Comparison of ENCODE assay signal across 8 cellular contexts in the genomic region with DNA sequence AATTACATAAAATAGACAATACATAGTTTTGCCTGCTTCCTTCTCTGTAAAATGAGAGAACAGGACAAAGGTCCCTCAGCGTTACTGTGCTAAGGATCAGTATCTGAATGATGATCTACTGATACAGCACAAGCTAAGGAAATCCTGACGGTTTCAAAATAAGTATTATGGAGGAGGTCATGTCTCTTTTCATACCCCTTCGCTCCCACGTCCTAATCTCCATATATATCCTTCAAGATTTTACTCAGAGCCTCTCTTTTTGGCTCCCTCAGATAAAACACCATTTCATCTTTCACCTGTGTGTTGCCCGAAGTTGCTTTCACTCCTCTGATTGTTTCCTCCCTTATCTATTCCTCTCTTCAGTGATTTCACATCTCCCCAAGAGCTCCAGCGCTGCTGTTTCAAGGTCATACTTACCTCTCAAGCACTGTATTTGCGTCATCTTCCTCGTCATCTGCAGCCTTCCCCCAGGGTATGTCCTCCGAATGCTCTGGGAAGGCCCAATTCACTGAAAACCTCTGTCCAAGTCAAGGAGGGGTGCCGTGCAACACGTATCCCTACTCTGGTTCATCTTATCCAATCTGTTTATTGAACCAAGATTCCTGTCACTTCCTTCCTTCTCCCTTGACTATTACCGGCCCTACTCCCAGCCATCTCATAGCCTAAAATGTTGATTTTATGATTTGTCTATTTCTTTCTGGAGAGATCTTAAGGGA. TPM values are rescaled to one million over a fixed set of nuclear protein-coding genes. Genes with fewer than 3 reads are reported as not detected.
A peak's percentile ranks its signal among the peaks of the same experiment; 100 is the strongest.
DNase-seq lines count a peak whose midpoint lies in the region; ATAC-seq, FAIRE-seq and TF ChIP-seq lines count a peak whose summit lies in the region.

No MANE protein-coding gene starts in this region.

- H3K36me3 Mint-ChIP-seq in Caco-2 (ENCODE audit: insufficient read depth, unreplicated experiment), result peaks cover 64% of the 10 kb centered on the region

- H3K27me3 ChIP-seq in Caco-2 (replicated peaks; ENCODE audit: control insufficient read depth, insufficient read depth, low read length) (no peaks in the 10 kb centered on the region), Panc1 (ENCODE audit: control insufficient read depth, insufficient read depth, low read length) (no peaks in the 10 kb centered on the region), H1 (replicated peaks in 1 of 4; ENCODE audit: control insufficient read depth in 3 of 4, extremely low read depth in 1 of 4, insufficient read depth in 3 of 4, low read length in 3 of 4) (no peaks in the 10 kb centered on the region), pancreas (no peaks in the 10 kb centered on the region)

- TF ChIP-seq CTCF in Caco-2 (IDR thresholded peaks at IDR 0.05; ENCODE audit: insufficient read depth in 1 of 2, low read depth in 1 of 2, low read length in 1 of 2, severe bottlenecking in 1 of 2, unreplicated experiment in 1 of 2), result no peak
- TF ChIP-seq CTCF in Panc1 (IDR thresholded peaks at IDR 0.05), result no peak
- TF ChIP-seq CTCF in H1 (IDR thresholded peaks at IDR 0.05; ENCODE audit: control extremely low read depth in 1 of 3, insufficient read depth in 1 of 3, low read depth in 1 of 3, low read length in 3 of 3), result no peak
- no peak for TF ChIP-seq CTCF in pancreas (IDR thresholded peaks at IDR 0.05)

- H4K8ac ChIP-seq in H1 (ENCODE audit: extremely low read depth, insufficient read depth, low read length), result no peak overlapping the region

- H3K4me3 ChIP-seq in Caco-2 (ENCODE audit: low read depth, low read length) (no peak overlapping the region), Panc1 (ENCODE audit: low read depth in 2 of 2, low read length in 2 of 2) (peak overlapping the region in 1 of 2 experiments; percentile 76; a peak in 1 of 4 replicates), H1 (ENCODE audit: extremely low read depth in 1 of 4, insufficient read depth in 2 of 4, low read depth in 3 of 4, low read length in 4 of 4) (peak overlapping the region in 1 of 4 experiments; percentile 84; a peak in 1 of 8 replicates), pancreas (peak overlapping the region in 1 of 4 donors; percentile 82)

- H3K56ac ChIP-seq in H1 (replicated peaks; ENCODE audit: insufficient read length, low read depth, low read length), result no peak overlapping the region

- peak overlapping the region; percentile 82; the same call in 1 of the 2 replicates for H2BK5ac ChIP-seq in H1 (ENCODE audit: low read depth, low read length)

- peaks cover 4% of the 10 kb centered on the region for H3K79me1 ChIP-seq in H1 (ENCODE audit: low read depth, low read length)

- H3K4me3 Mint-ChIP-seq in Caco-2 (ENCODE audit: unreplicated experiment), result peak overlapping the region; percentile 94

- peak overlapping the region; percentile 85 for H3K27ac Mint-ChIP-seq in Caco-2 (ENCODE audit: unreplicated experiment)

- TF ChIP-seq EP300 in H1 (IDR thresholded peaks at IDR 0.05; ENCODE audit: borderline replicate concordance in 1 of 2, low read depth in 2 of 2, low read length in 2 of 2), result no peak

- H3K18ac ChIP-seq in H1 (ENCODE audit: extremely low read depth, low read length), result no peak overlapping the region

- WGBS in H1 (ENCODE audit: extremely low coverage in 1 of 2, insufficient coverage in 1 of 2, insufficient read length in 1 of 2, insufficient replicate concordance in 2 of 2, low coverage in 1 of 2, low lambda C conversion rate in 2 of 2, missing lambda C conversion rate in 1 of 2), 2 experiments, result 89% methylated on average over 12 of the region's 12 CpGs; no CpG with 5 or more reads in 1 of the 2 experiments
- 27 to 29% methylated on average over 12 of the region's 12 CpGs for WGBS in pancreas, 2 donors

- DNase-seq in Caco-2 (no peak), Panc1 (ENCODE audit: low read depth, low spot score) (no peak), H1 (ENCODE audit: low read depth in 1 of 2, low spot score in 2 of 2) (no peak), pancreas (peak in 3 of 6 donors; percentile 16 to 37 (median 34)), NCI-H2227 (lab: John Stamatoyannopoulos, UW; ENCODE audit: unreplicated experiment) (no peak), NOMO-1 (lab: John Stamatoyannopoulos, UW; ENCODE audit: unreplicated experiment in 2 of 2) (no peak), SKM-1 treated with dmso at 0.1 percent for 144 hours (lab: John Stamatoyannopoulos, UW; ENCODE audit: unreplicated experiment) (no peak), NCI-H526 (lab: John Stamatoyannopoulos, UW) (no peak)

- TF ChIP-seq RAD21 in H1 (IDR thresholded peaks at IDR 0.05 in 1 of 2, conservative IDR thresholded peaks at IDR 0.05 in 1 of 2; ENCODE audit: low read depth in 2 of 2, low read length in 2 of 2), result no peak

- H3K14ac ChIP-seq in H1 (ENCODE audit: insufficient read length), result no peak overlapping the region

- peaks cover 0 to 7% of the 10 kb centered on the region in 2 experiments for H4K20me1 ChIP-seq in H1 (replicated peaks in 1 of 2; ENCODE audit: control insufficient read depth in 1 of 2, insufficient read depth in 2 of 2, low read length in 2 of 2)

- no TSS peak for BruUV-seq in Caco-2 (replicated peaks; lab: Mats Ljungman, UMichigan)
- BruUV-seq in Panc1 (replicated peaks; lab: Mats Ljungman, UMichigan), result no TSS peak

- in situ Hi-C loops in Panc1 (cut with HindIII; ENCODE audit: low pct_unique_long_range_greater_than_20kb, low sequenced_read_pairs), result no loop called here

- H2BK20ac ChIP-seq in H1 (ENCODE audit: low read length), result no peak overlapping the region

- no peak overlapping the region for H2BK120ac ChIP-seq in H1 (replicated peaks; ENCODE audit: low read depth, low read length)

- H3K4me1 ChIP-seq in Caco-2, result peaks cover 23% of the 10 kb centered on the region
- peaks cover 28% of the 10 kb centered on the region for H3K4me1 ChIP-seq in Panc1 (ENCODE audit: control insufficient read depth, insufficient read depth, low read length)
- H3K4me1 ChIP-seq in H1 (replicated peaks in 1 of 4; ENCODE audit: control insufficient read depth in 3 of 4, insufficient read depth in 4 of 4, low read length in 3 of 4), result 0 out of 7 replicates have a peak, but pooled peaks cover 0 to 2% (median under 1%) of the 10 kb centered on the region in 4 experiments
- H3K4me1 ChIP-seq in pancreas, result peaks cover 15 to 27% (median 24%) of the 10 kb centered on the region in 3 donors

- H3K9me3 ChIP-seq in Caco-2 (no peaks in the 10 kb centered on the region), Panc1 (ENCODE audit: control insufficient read depth, insufficient read depth, low read depth, low read length) (no peaks in the 10 kb centered on the region), H1 (ENCODE audit: insufficient read depth in 2 of 2, low read depth in 1 of 2, low read length in 1 of 2) (no peaks in the 10 kb centered on the region), pancreas (no peaks in the 10 kb centered on the region)

- H3K27ac ChIP-seq in Panc1 (ENCODE audit: low read length) (peak overlapping the region; percentile 96), H1 (ENCODE audit: low read depth, low read length) (no peak overlapping the region), pancreas (peak overlapping the region; percentile 43 to 96 (median 78))

- peak overlapping the region in 1 of 2 experiments; percentile 89; a peak in 1 of 4 replicates for H3K4me2 ChIP-seq in H1 (ENCODE audit: insufficient read depth in 1 of 2, low read depth in 2 of 2, low read length in 2 of 2)

- H3K27me3 Mint-ChIP-seq in Caco-2 (ENCODE audit: insufficient read depth, unreplicated experiment), result no peaks in the 10 kb centered on the region

- POLR2A ChIA-PET in Caco-2 (lab: Charles Lee), result interaction anchor here (1.0 to 1.8 kb wide), 4 partner anchors 16 to 99 kb away, joined by 4 to 23 read pairs (median 10); a partner anchor contains a TSS
- POLR2A ChIA-PET in Panc1 (lab: Charles Lee), result no interaction called here
- POLR2A ChIA-PET in H1 (lab: Charles Lee; ENCODE audit: partially characterized antibody), result interaction anchor here (0.8 to 4.7 kb wide), 14 partner anchors 9 to 78 kb away, joined by 3 to 55 read pairs (median 5); a partner anchor contains a TSS

- TF ChIP-seq POLR2A in H1 (IDR thresholded peaks at IDR 0.05; ENCODE audit: control extremely low read depth in 1 of 2, low read depth in 2 of 2, low read length in 2 of 2), result no peak

- H3K4ac ChIP-seq in H1 (replicated peaks; ENCODE audit: insufficient read length, low read depth, low read length), result peak overlapping the region; percentile 10

- no peaks in the 10 kb centered on the region for H3K9me3 Mint-ChIP-seq in Caco-2 (ENCODE audit: unreplicated experiment)

- no peak overlapping the region for H4K5ac ChIP-seq in H1 (ENCODE audit: insufficient read length, low read depth, low read length)

- H2BK12ac ChIP-seq in H1 (ENCODE audit: low read depth, low read length), result peak overlapping the region; percentile 87

- no peak for FAIRE-seq in H1 (lab: Jason Lieb, UNC)
- no peak for FAIRE-seq in pancreas (lab: Jason Lieb, UNC)

- peak overlapping the region; percentile 46; the same call in 1 of the 2 replicates for H2AK5ac ChIP-seq in H1 (ENCODE audit: low read depth, low read length)

- no peak overlapping the region for H2AFZ ChIP-seq in H1 (ENCODE audit: low read length)

- ATAC-seq in Panc1, result no peak
- peak; percentile 2 to 12 (median 8) for ATAC-seq in pancreas

- CTCF ChIA-PET in Caco-2 (lab: Charles Lee), result interaction anchor here (0.8 to 2.6 kb wide), 8 partner anchors 16 to 311 kb away, joined by 3 to 26 read pairs (median 4); a partner anchor contains a TSS
- CTCF ChIA-PET in Panc1 (lab: Charles Lee), result interaction anchor here (0.7 to 1.0 kb wide), 2 partner anchors 81 to 97 kb away, joined by 10 to 11 read pairs; no protein-coding TSS in a partner anchor
- CTCF ChIA-PET in H1 (lab: Charles Lee; ENCODE audit: partially characterized antibody), result interaction anchor here (0.8 to 7.9 kb wide), 16 partner anchors 10 to 307 kb away, joined by 3 to 54 read pairs (median 4); a partner anchor contains a TSS

- H3K36me3 ChIP-seq in Caco-2 (ENCODE audit: control insufficient read depth, insufficient read depth, low read length) (peaks cover 4% of the 10 kb centered on the region; the same call in 1 of the 2 replicates), Panc1 (ENCODE audit: control insufficient read depth, insufficient read depth, low read length) (peaks cover 24% of the 10 kb centered on the region), H1 (ENCODE audit: control insufficient read depth in 2 of 4, insufficient read depth in 4 of 4, low read length in 3 of 4) (peaks cover 10 to 33% (median 29%) of the 10 kb centered on the region in 4 experiments), pancreas (peaks cover 6 to 15% (median 8%) of the 10 kb centered on the region in 3 donors)

- peaks cover 26% of the 10 kb centered on the region for H3K4me1 Mint-ChIP-seq in Caco-2 (ENCODE audit: low read depth, unreplicated experiment)

- peaks cover 3 to 27% of the 10 kb centered on the region in 2 experiments; a peak in 3 of 4 replicates for H3K79me2 ChIP-seq in H1 (ENCODE audit: control insufficient read depth in 1 of 2, insufficient read depth in 2 of 2, low read length in 2 of 2)

- no peak overlapping the region for H3K23ac ChIP-seq in H1 (ENCODE audit: insufficient read length)

- H3K9ac ChIP-seq in H1 (replicated peaks in 1 of 4; ENCODE audit: extremely low read depth in 1 of 4, low read depth in 3 of 4, low read length in 3 of 4), result peak overlapping the region in 1 of 4 experiments; percentile 31; a peak in 2 of 7 replicates

- intact Hi-C loops in Caco-2 (cut with micrococcal nuclease; ENCODE audit: unreplicated experiment) (loop anchor here (10.0 kb wide), 1 partner anchor 51 kb away; a partner anchor contains a TSS), Panc1 (cut with micrococcal nuclease; ENCODE audit: unreplicated experiment) (no loop called here), pancreas (cut with DNase I) (no loop called here)

- H4K91ac ChIP-seq in H1 (replicated peaks; ENCODE audit: insufficient read length, low read length), result no peak overlapping the region

- peaks cover 5% of the 10 kb centered on the region; the same call in 1 of the 2 replicates for H3K23me2 ChIP-seq in H1 (ENCODE audit: low read depth, low read length)

- peak overlapping the region; percentile 83; the same call in 1 of the 2 replicates for H2BK15ac ChIP-seq in H1 (ENCODE audit: low read length)

RNA-seq across cellular contexts. Expression of a gene that starts 1.2 kb away (rescaled TPM):
- 154 and 176 TPM in 2 replicates for total RNA-seq in Caco-2 (2022)
- 271 TPM for total RNA-seq in Panc1 (2021; ENCODE audit: unreplicated experiment)
- polyA plus RNA-seq in Panc1 (2012; ENCODE audit: insufficient read length), result 142 TPM
- 123 and 140 TPM in 2 replicates for total RNA-seq in H1 (2021; fragmentation: NEBNext Ultra II Directional; extraction: Animal tissue kit (Norgen Biotek cat#: 25700))
- polyA plus RNA-seq in H1 (2011; rRNA removed), result 80.9 and 94.9 TPM in 2 replicates
- 60.9 TPM for polyA plus RNA-seq in H1 (2011; cell fraction: cytosol; rRNA removed)
- 238 TPM for polyA plus RNA-seq in H1 (2011; cell fraction: nucleus; rRNA removed)
- polyA plus RNA-seq in H1 (2012, experiment 1 of 2), result 58.2 to 70.9 TPM (median 65.2 TPM) in 4 replicates
- 22.0 TPM for polyA plus RNA-seq in H1 (2012, experiment 2 of 2)
- polyA plus RNA-seq in H1 (2013, experiment 1 of 2), result 80.0 TPM
- polyA plus RNA-seq in H1 (2013, experiment 2 of 2), result 84.5 TPM
- 505 and 614 TPM in 2 replicates for polyA minus RNA-seq in H1 (2011; rRNA and poly(A)+ RNA removed)
- 114 TPM for polyA minus RNA-seq in H1 (2011; cell fraction: cytosol; rRNA and poly(A)+ RNA removed)
- 209 TPM for polyA minus RNA-seq in H1 (2011; cell fraction: nucleus; rRNA and poly(A)+ RNA removed)
- total RNA-seq in pancreas, result 10 to 100 TPM; 45.5 to 78.9 (median 55.2) TPM
- polyA plus RNA-seq in pancreas, result 10 to 100 TPM; 22.4 to 25.4 TPM

RNA-seq across cellular contexts. Expression of a gene that starts 15.5 kb away (rescaled TPM):
- total RNA-seq in Caco-2 (2022) (63.5 and 64.9 TPM in 2 replicates), Panc1 (2021; ENCODE audit: unreplicated experiment) (72.1 TPM), pancreas (10 to 100 TPM; 13.8 to 32.0 (median 18.7) TPM)
- 85.6 TPM for polyA plus RNA-seq in Panc1 (2012; ENCODE audit: insufficient read length)
- total RNA-seq in H1 (2021; fragmentation: NEBNext Ultra II Directional; extraction: Animal tissue kit (Norgen Biotek cat#: 25700)), result 43.6 and 44.8 TPM in 2 replicates
- polyA plus RNA-seq in H1 (2011; rRNA removed) (48.0 and 65.4 TPM in 2 replicates), pancreas (10 to 100 TPM; 16.6 to 38.6 TPM)
- polyA plus RNA-seq in H1 (2011; cell fraction: cytosol; rRNA removed), result 52.8 TPM
- polyA plus RNA-seq in H1 (2011; cell fraction: nucleus; rRNA removed), result 39.2 TPM
- 43.9 to 59.7 TPM (median 53.4 TPM) in 4 replicates for polyA plus RNA-seq in H1 (2012, experiment 1 of 2)
- 37.0 TPM for polyA plus RNA-seq in H1 (2012, experiment 2 of 2)
- 67.2 TPM for polyA plus RNA-seq in H1 (2013, experiment 1 of 2)
- 85.5 TPM for polyA plus RNA-seq in H1 (2013, experiment 2 of 2)
- 46.0 and 54.2 TPM in 2 replicates for polyA minus RNA-seq in H1 (2011; rRNA and poly(A)+ RNA removed)
- polyA minus RNA-seq in H1 (2011; cell fraction: cytosol; rRNA and poly(A)+ RNA removed), result 28.8 TPM
- 18.6 TPM for polyA minus RNA-seq in H1 (2011; cell fraction: nucleus; rRNA and poly(A)+ RNA removed)

RNA-seq across cellular contexts. Expression of a gene that starts 15.8 kb away (rescaled TPM):
- 127 and 129 TPM in 2 replicates for total RNA-seq in Caco-2 (2022)
- total RNA-seq in Panc1 (2021; ENCODE audit: unreplicated experiment), result 108 TPM
- 88.1 TPM for polyA plus RNA-seq in Panc1 (2012; ENCODE audit: insufficient read length)
- total RNA-seq in H1 (2021; fragmentation: NEBNext Ultra II Directional; extraction: Animal tissue kit (Norgen Biotek cat#: 25700)), result 59.9 and 62.4 TPM in 2 replicates
- polyA plus RNA-seq in H1 (2011; rRNA removed), result 32.0 and 35.7 TPM in 2 replicates
- polyA plus RNA-seq in H1 (2011; cell fraction: cytosol; rRNA removed), result 24.8 TPM
- 67.9 TPM for polyA plus RNA-seq in H1 (2011; cell fraction: nucleus; rRNA removed)
- polyA plus RNA-seq in H1 (2012, experiment 1 of 2), result 52.2 to 60.3 TPM (median 54.7 TPM) in 4 replicates
- 8.2 TPM for polyA plus RNA-seq in H1 (2012, experiment 2 of 2)
- 30.1 TPM for polyA plus RNA-seq in H1 (2013, experiment 1 of 2)
- polyA plus RNA-seq in H1 (2013, experiment 2 of 2), result 28.4 TPM
- 79.8 and 81.2 TPM in 2 replicates for polyA minus RNA-seq in H1 (2011; rRNA and poly(A)+ RNA removed)
- 38.5 TPM for polyA minus RNA-seq in H1 (2011; cell fraction: cytosol; rRNA and poly(A)+ RNA removed)
- polyA minus RNA-seq in H1 (2011; cell fraction: nucleus; rRNA and poly(A)+ RNA removed), result 68.2 TPM
- total RNA-seq in pancreas, result 10 to 100 TPM; 21.8 to 31.3 (median 26.4) TPM
- 10 to 100 TPM; 41.5 to 49.0 TPM for polyA plus RNA-seq in pancreas

RNA-seq across cellular contexts. Expression of a gene that starts 32.2 kb away (rescaled TPM):
- total RNA-seq in Caco-2 (2022) (15.7 and 18.9 TPM in 2 replicates), Panc1 (2021; ENCODE audit: unreplicated experiment) (17.2 TPM), pancreas (1 to 10 TPM; 2.2 to 6.1 (median 3.0) TPM)
- 5.8 TPM for polyA plus RNA-seq in Panc1 (2012; ENCODE audit: insufficient read length)
- total RNA-seq in H1 (2021; fragmentation: NEBNext Ultra II Directional; extraction: Animal tissue kit (Norgen Biotek cat#: 25700)), result 21.1 and 24.1 TPM in 2 replicates
- polyA plus RNA-seq in H1 (2011; rRNA removed) (26.9 and 28.5 TPM in 2 replicates), pancreas (1 to 10 TPM; 3.9 to 6.9 TPM)
- 31.6 TPM for polyA plus RNA-seq in H1 (2011; cell fraction: cytosol; rRNA removed)
- 113 TPM for polyA plus RNA-seq in H1 (2011; cell fraction: nucleus; rRNA removed)
- 18.2 to 29.4 TPM (median 27.1 TPM) in 4 replicates for polyA plus RNA-seq in H1 (2012, experiment 1 of 2)
- 5.9 TPM for polyA plus RNA-seq in H1 (2012, experiment 2 of 2)
- polyA plus RNA-seq in H1 (2013, experiment 1 of 2), result 13.8 TPM
- polyA plus RNA-seq in H1 (2013, experiment 2 of 2), result 12.0 TPM
- polyA minus RNA-seq in H1 (2011; rRNA and poly(A)+ RNA removed), result 44.9 and 49.5 TPM in 2 replicates
- polyA minus RNA-seq in H1 (2011; cell fraction: cytosol; rRNA and poly(A)+ RNA removed), result 15.3 TPM
- 50.1 TPM for polyA minus RNA-seq in H1 (2011; cell fraction: nucleus; rRNA and poly(A)+ RNA removed)

RNA-seq across cellular contexts. Expression of a gene that starts 47.4 kb away (rescaled TPM):
- total RNA-seq in Caco-2 (2022), result 113 TPM in 2 replicates
- 152 TPM for total RNA-seq in Panc1 (2021; ENCODE audit: unreplicated experiment)
- polyA plus RNA-seq in Panc1 (2012; ENCODE audit: insufficient read length), result 61.1 TPM
- total RNA-seq in H1 (2021; fragmentation: NEBNext Ultra II Directional; extraction: Animal tissue kit (Norgen Biotek cat#: 25700)), result 115 and 129 TPM in 2 replicates
- polyA plus RNA-seq in H1 (2011; rRNA removed), result 51.7 and 57.1 TPM in 2 replicates
- polyA plus RNA-seq in H1 (2011; cell fraction: cytosol; rRNA removed), result 97.1 TPM
- polyA plus RNA-seq in H1 (2011; cell fraction: nucleus; rRNA removed), result 268 TPM
- 89.7 to 103 TPM (median 99.9 TPM) in 4 replicates for polyA plus RNA-seq in H1 (2012, experiment 1 of 2)
- 15.4 TPM for polyA plus RNA-seq in H1 (2012, experiment 2 of 2)
- polyA plus RNA-seq in H1 (2013, experiment 1 of 2), result 84.1 TPM
- 79.4 TPM for polyA plus RNA-seq in H1 (2013, experiment 2 of 2)
- 119 and 123 TPM in 2 replicates for polyA minus RNA-seq in H1 (2011; rRNA and poly(A)+ RNA removed)
- 80.6 TPM for polyA minus RNA-seq in H1 (2011; cell fraction: cytosol; rRNA and poly(A)+ RNA removed)
- 169 TPM for polyA minus RNA-seq in H1 (2011; cell fraction: nucleus; rRNA and poly(A)+ RNA removed)
- 1 to 10 TPM in 5 of 6 donors, under 1 TPM in 1; 0.93 to 2.7 (median 1.7) TPM for total RNA-seq in pancreas
- 1 to 10 TPM; 3.9 to 7.4 TPM for polyA plus RNA-seq in pancreas
